In genomic region chr1:53681647-53682368, GRCh38 we compare ENCODE assay signal across 9 cellular contexts. TPM values are rescaled to one million over a fixed set of nuclear protein-coding genes. Genes with fewer than 3 reads are reported as not detected.
DNase-seq lines count a peak whose midpoint lies in the region; ATAC-seq and TF ChIP-seq lines count a peak whose summit lies in the region.
"Had no signal": no experiment of that assay in that cellular context is flagged by ENCODE, and none has a peak within 500 bp of the region (broad histone marks: within the 10 kb centered on the region; RNA-seq: fewer than 3 reads in every experiment).

No MANE protein-coding gene starts in this region.

- H3K27me3 Mint-ChIP-seq in stimulated activated naive CD8-positive, alpha-beta T cell treated with anti-CD3 and anti-CD28 coated beads, Interleukin-15, amount 100 ng/mL, for 72 hours: peaks cover 21% of the 10 kb centered on the region

- H3K9me3 ChIP-seq in KOPT-K1 (ENCODE audit: insufficient read depth, low read length, poor library complexity, severe bottlenecking) (no peaks in the 10 kb centered on the region), mammary epithelial cell (replicated peaks; ENCODE audit: insufficient read depth, low read length) (no peaks in the 10 kb centered on the region), right lobe of liver (no peaks in the 10 kb centered on the region)
- H3K9me3 ChIP-seq: neutrophil had no signal

- dilution Hi-C loops in mammary epithelial cell (cut with HindIII; ENCODE audit: low sequenced_read_pairs): no loop called here

- in situ Hi-C loops in mammary epithelial cell (cut with MboI; ENCODE audit: low sequenced_read_pairs in 2 of 2): loop anchor here in 1 of 2 donors (10.0 kb wide), 1 partner anchor 197 kb away; no protein-coding TSS in a partner anchor

- no peak for TF ChIP-seq POLR2A in right lobe of liver (IDR thresholded peaks at IDR 0.05)

- intact Hi-C loops in mammary epithelial cell (cut with micrococcal nuclease): loop anchor here (1.0 to 5.0 kb wide), 2 partner anchors 197 to 405 kb away; no protein-coding TSS in a partner anchor
- intact Hi-C loops in right lobe of liver (cut with DNase I): no loop called here

- no peaks in the 10 kb centered on the region for H4K20me1 ChIP-seq in mammary epithelial cell (ENCODE audit: insufficient read depth, low read length)

- WGBS in mammary epithelial cell (ENCODE audit: low coverage, missing lambda C conversion rate): 24% methylated on average over 13 of the region's 13 CpGs
- 19% methylated on average over 11 of the region's 13 CpGs for WGBS in right lobe of liver (ENCODE audit: insufficient coverage, low coverage, low lambda C conversion rate, missing lambda C conversion rate)

- H3K4me1 ChIP-seq in mammary epithelial cell (ENCODE audit: insufficient read depth, low read length) (no peaks in the 10 kb centered on the region), right lobe of liver (no peaks in the 10 kb centered on the region)

- H3K27me3 ChIP-seq in mammary epithelial cell (ENCODE audit: insufficient read depth, low read length) (no peaks in the 10 kb centered on the region), right lobe of liver (no peaks in the 10 kb centered on the region)

- H3K4me1 Mint-ChIP-seq in stimulated activated naive CD8-positive, alpha-beta T cell treated with anti-CD3 and anti-CD28 coated beads, Interleukin-15, amount 100 ng/mL, for 72 hours: peaks cover 15% of the 10 kb centered on the region

- ATAC-seq in right lobe of liver (peak in 3 of 4 donors; percentile 30 to 57 (median 43)), GM18502 (IDR thresholded peaks at IDR 0.05; ENCODE audit: poor library complexity, unreplicated experiment) (no peak), GM21619 (IDR thresholded peaks at IDR 0.05; ENCODE audit: unreplicated experiment) (no peak)
- ATAC-seq in stimulated activated naive CD8-positive, alpha-beta T cell treated with anti-CD3 and anti-CD28 coated beads, Interleukin-15, amount 100 ng/mL, for 72 hours: peak; percentile 78

- H3K9me3 Mint-ChIP-seq in stimulated activated naive CD8-positive, alpha-beta T cell treated with anti-CD3 and anti-CD28 coated beads, Interleukin-15, amount 100 ng/mL, for 72 hours: no peaks in the 10 kb centered on the region

- no peaks in the 10 kb centered on the region for H3K79me2 ChIP-seq in mammary epithelial cell (ENCODE audit: insufficient read depth, low read length)

- CTCF ChIA-PET in mammary epithelial cell (lab: Charles Lee; ENCODE audit: low non-redundant PET): no interaction called here

- no TSS peak for BruUV-seq in mammary epithelial cell (replicated peaks; lab: Mats Ljungman, UMichigan)

- TF ChIP-seq CTCF in mammary epithelial cell (conservative IDR thresholded peaks at IDR 0.05 in 1 of 2, IDR thresholded peaks at IDR 0.05 in 1 of 2; ENCODE audit: extremely low read depth in 1 of 2, insufficient read depth in 1 of 2, low read depth in 1 of 2, low read length in 2 of 2) (peak; percentile 62 to 83), right lobe of liver (IDR thresholded peaks at IDR 0.05) (peak; percentile 31 to 44 (median 34))

- no peak overlapping the region for H3K27ac Mint-ChIP-seq in stimulated activated naive CD8-positive, alpha-beta T cell treated with anti-CD3 and anti-CD28 coated beads, Interleukin-15, amount 100 ng/mL, for 72 hours

- H3K27ac ChIP-seq in KOPT-K1 (ENCODE audit: low read depth, low read length, poor library complexity, severe bottlenecking) (peak overlapping the region; percentile 4), mammary epithelial cell (ENCODE audit: insufficient read depth, low read depth, low read length) (no peak overlapping the region), right lobe of liver (no peak overlapping the region)
- H3K27ac ChIP-seq: neutrophil had no signal

- peak; percentile 18 for DNase-seq in DMS153 (lab: John Stamatoyannopoulos, UW)
- peak; percentile 65 for DNase-seq in SW480 (ENCODE audit: low spot score)
- peak; percentile 25 for DNase-seq in mammary epithelial cell
- DNase-seq in right lobe of liver: peak in 2 of 3 donors; percentile 30 to 48
- DNase-seq in stimulated activated naive CD8-positive, alpha-beta T cell treated with anti-CD3 and anti-CD28 coated beads, Interleukin-15, amount 100 ng/mL, for 72 hours: peak; percentile 36 to 51

- H3K4me3 Mint-ChIP-seq in stimulated activated naive CD8-positive, alpha-beta T cell treated with anti-CD3 and anti-CD28 coated beads, Interleukin-15, amount 100 ng/mL, for 72 hours: peak overlapping the region in 1 of 2 donors; percentile 55

- H3K4me3 ChIP-seq in mammary epithelial cell (replicated peaks in 1 of 3; ENCODE audit: insufficient read depth in 1 of 3, low read depth in 2 of 3, low read length in 3 of 3) (no peak overlapping the region), right lobe of liver (no peak overlapping the region)

- H3K36me3 ChIP-seq in KOPT-K1 (ENCODE audit: insufficient read depth, low read length) (no peaks in the 10 kb centered on the region), mammary epithelial cell (ENCODE audit: insufficient read depth, low read length) (no peaks in the 10 kb centered on the region), right lobe of liver (no peaks in the 10 kb centered on the region)
- H3K36me3 ChIP-seq: neutrophil had no signal

- H3K9ac ChIP-seq in mammary epithelial cell (ENCODE audit: insufficient read depth, low read length): no peak overlapping the region

- no peak overlapping the region for H2AFZ ChIP-seq in mammary epithelial cell (ENCODE audit: low read depth, low read length)

- H3K4me2 ChIP-seq in mammary epithelial cell (ENCODE audit: insufficient read depth, low read depth, low read length): no peak overlapping the region

RNA-seq across cellular contexts. Expression of gene GLIS1, which starts 57.2 kb away (rescaled TPM):
- total RNA-seq in mammary epithelial cell: not detected
- polyA plus RNA-seq in mammary epithelial cell: not detected
- not detected for polyA minus RNA-seq in mammary epithelial cell
- total RNA-seq in right lobe of liver: not detected

Comparison
In these comparisons a context has a peak if more than half of its experiments do, and no peak if none do; other contexts are left out.
1. ATAC-seq: peak in right lobe of liver (3 of 4) and stimulated activated naive CD8-positive, alpha-beta T cell treated with anti-CD3 and anti-CD28 coated beads, Interleukin-15, amount 100 ng/mL, for 72 hours (single experiment); none in GM18502 (single experiment) and GM21619 (single experiment).
2. Peak in every context shown above with its lines, with median percentiles within 50 percentile points of each other: DNase-seq.